Comparison of ENCODE assay signal across 8 cellular contexts in genomic region chr15:76196286-76196948, GRCh38.
DNase-seq lines count a peak whose midpoint lies in the region; ATAC-seq, FAIRE-seq and TF ChIP-seq lines count a peak whose summit lies in the region.

No MANE protein-coding gene starts in this region.

- POLR2A ChIA-PET in A549 (lab: Yijun Ruan, JAX), result interaction anchor here (0.9 to 1.5 kb wide), 4 partner anchors 11 to 140 kb away, joined by 3 to 10 read pairs (median 4); partner anchors contain the start of gene ISL2

- H3K4me3 ChIP-seq in A549, result no peak overlapping the region
- H3K4me3 ChIP-seq in HAP-1, result no peak overlapping the region
- H3K4me3 ChIP-seq in fibroblast of lung (replicated peaks in 1 of 4; ENCODE audit: control extremely low read depth in 1 of 4, insufficient read depth in 1 of 4, low read depth in 3 of 4, low read length in 4 of 4), result no peak overlapping the region
- H3K4me3 ChIP-seq in osteoblast (ENCODE audit: insufficient read depth, low read length), result no peak overlapping the region

- TF ChIP-seq RAD21 in A549 (conservative IDR thresholded peaks at IDR 0.05 in 1 of 2, IDR thresholded peaks at IDR 0.05 in 1 of 2), result no peak

- H3K9me3 ChIP-seq in A549 (no peaks in the 10 kb centered on the region), HAP-1 (no peaks in the 10 kb centered on the region), fibroblast of lung (ENCODE audit: control insufficient read depth, insufficient read depth, low read depth, low read length) (no peaks in the 10 kb centered on the region), osteoblast (ENCODE audit: low read depth, low read length) (no peaks in the 10 kb centered on the region)

- TF ChIP-seq POLR2A in A549 (IDR thresholded peaks at IDR 0.05; ENCODE audit: low read length), result no peak
- no peak for TF ChIP-seq POLR2A in GM12892 (IDR thresholded peaks at IDR 0.05; ENCODE audit: low read depth, low read length)

- H3K27me3 ChIP-seq in HAP-1 (ENCODE audit: low read depth), result no peaks in the 10 kb centered on the region
- H3K27me3 ChIP-seq in fibroblast of lung (ENCODE audit: control insufficient read depth, insufficient read depth, low read length), result peaks cover 4% of the 10 kb centered on the region
- peaks cover 8% of the 10 kb centered on the region for H3K27me3 ChIP-seq in osteoblast (ENCODE audit: insufficient read depth, low read length)

- in situ Hi-C loops in HAP-1 (cut with MboI; ENCODE audit: low sequenced_read_pairs), result loop anchor here (10.0 kb wide), 1 partner anchor 668 kb away; no protein-coding TSS in a partner anchor

- FAIRE-seq in A549 (lab: Jason Lieb, UNC) (peak; percentile 77), GM12892 (lab: Jason Lieb, UNC) (no peak)

- H2AFZ ChIP-seq in fibroblast of lung (ENCODE audit: low read length) (no peak overlapping the region), osteoblast (ENCODE audit: low read length) (no peak overlapping the region)

- DNase-seq in A549 (ENCODE audit: low read depth in 1 of 2, low spot score in 1 of 2), result peak; percentile 85 to 91
- peak; percentile 40 to 74 for DNase-seq in HAP-1 (ENCODE audit: low spot score in 2 of 2)
- peak; percentile 86 to 88 for DNase-seq in fibroblast of lung (ENCODE audit: low read depth in 2 of 2)
- DNase-seq in osteoblast (ENCODE audit: insufficient read length, low spot score, missing footprints), result peak; percentile 98
- no peak for DNase-seq in middle frontal gyrus (ENCODE audit: extremely low spot score, low spot score)
- no peak for DNase-seq in GM12892 (ENCODE audit: insufficient read length)

- H3K79me2 ChIP-seq in fibroblast of lung (ENCODE audit: control insufficient read depth, insufficient read depth, low read length), result no peaks in the 10 kb centered on the region
- H3K79me2 ChIP-seq in osteoblast (ENCODE audit: insufficient read depth, low read length), result no peaks in the 10 kb centered on the region

- H3K9ac ChIP-seq in fibroblast of lung (ENCODE audit: insufficient read depth, low read length), result no peak overlapping the region

- TF ChIP-seq CTCF in A549 (IDR thresholded peaks at IDR 0.05) (no peak), fibroblast of lung (conservative IDR thresholded peaks at IDR 0.05 in 1 of 2, IDR thresholded peaks at IDR 0.05 in 1 of 2; ENCODE audit: low read depth in 1 of 2, low read length in 2 of 2) (peak in 1 of 2 donors; percentile 1), osteoblast (IDR thresholded peaks at IDR 0.05; ENCODE audit: extremely low read depth, low read depth, low read length) (no peak)

- H3K36me3 ChIP-seq in HAP-1 (replicated peaks), result no peaks in the 10 kb centered on the region
- H3K36me3 ChIP-seq in fibroblast of lung (ENCODE audit: control insufficient read depth, insufficient read depth, low read length), result no peaks in the 10 kb centered on the region
- H3K36me3 ChIP-seq in osteoblast (ENCODE audit: insufficient read depth, low read length), result no peaks in the 10 kb centered on the region

- no peak for TF ChIP-seq EP300 in A549 (IDR thresholded peaks at IDR 0.05)

- 24% methylated on average over 7 of the region's 8 CpGs for WGBS in A549 (ENCODE audit: missing lambda C conversion rate)

- H3K4me1 ChIP-seq in A549 (peaks cover 44% of the 10 kb centered on the region), HAP-1 (peaks cover 8% of the 10 kb centered on the region), fibroblast of lung (ENCODE audit: control insufficient read depth, extremely low read depth, insufficient read depth, low read length) (peaks cover 24% of the 10 kb centered on the region), osteoblast (ENCODE audit: insufficient read depth, low read length) (peaks cover 36% of the 10 kb centered on the region)

- H3K27ac ChIP-seq in A549 (peak overlapping the region; percentile 71 to 87), fibroblast of lung (ENCODE audit: insufficient read depth, low read length) (peak overlapping the region; percentile 28), osteoblast (ENCODE audit: low read depth, low read length) (no peak overlapping the region)

- CTCF ChIA-PET in A549 (lab: Yijun Ruan, JAX), result interaction anchor here (0.7 to 4.6 kb wide), 11 partner anchors 10 to 139 kb away, joined by 3 to 26 read pairs (median 4); no protein-coding TSS in a partner anchor

- ATAC-seq in A549 (peak; percentile 65 to 82), SK-N-SH treated with all-trans-retinoic acid at 6 μM for 48 hours (peak; percentile 81), HG03439 (IDR thresholded peaks at IDR 0.05; ENCODE audit: unreplicated experiment) (no peak)

- no peaks in the 10 kb centered on the region for H4K20me1 ChIP-seq in fibroblast of lung (ENCODE audit: control insufficient read depth, extremely low read depth, insufficient read depth, low read length)
- H4K20me1 ChIP-seq in osteoblast (ENCODE audit: insufficient read depth, low read length), result no peaks in the 10 kb centered on the region

- H3K4me2 ChIP-seq in A549 (peak overlapping the region; percentile 68), fibroblast of lung (ENCODE audit: extremely low read depth, insufficient read depth, low read length) (peak overlapping the region; percentile 23), osteoblast (ENCODE audit: insufficient read depth, low read length) (peak overlapping the region; percentile 20)

TF ChIP-seq in A549, 52 proteins besides CTCF, POLR2A, EP300 and RAD21 (continues in another document):
- TF ChIP-seq GATA3 (IDR thresholded peaks at IDR 0.05; ENCODE audit: borderline replicate concordance), result peak; percentile 40; the same call in 1 of the 2 replicates
- TF ChIP-seq ZNF302 (CRISPR knock-in tag; IDR thresholded peaks at IDR 0.05), result no peak
- 0 out of 3 replicates have a peak, but pooled peaks have one; percentile 18 for TF ChIP-seq SMC3 (IDR thresholded peaks at IDR 0.05)
- TF ChIP-seq JUNB (IDR thresholded peaks at IDR 0.05), result 0 out of 2 replicates have a peak, but pooled peaks have one; percentile 20
- TF ChIP-seq USF2 (IDR thresholded peaks at IDR 0.05), result 0 out of 2 replicates have a peak, but pooled peaks have one; percentile 1
- no peak for TF ChIP-seq KDM1A (IDR thresholded peaks at IDR 0.05; ENCODE audit: low read depth)
- TF ChIP-seq RFX5 (IDR thresholded peaks at IDR 0.05), result no peak
- no peak for TF ChIP-seq NFE2L2 (conservative IDR thresholded peaks at IDR 0.05; ENCODE audit: low read length)
- peak; percentile 51; the same call in 1 of the 2 replicates for TF ChIP-seq FOSL2 (IDR thresholded peaks at IDR 0.05)
- peak; percentile 76 for TF ChIP-seq FOSL2 (CRISPR knock-in tag; IDR thresholded peaks at IDR 0.05)
- peak in 1 of 2 experiments; percentile 64; a peak in 2 of 5 replicates for TF ChIP-seq JUN (IDR thresholded peaks at IDR 0.05)
- TF ChIP-seq MAX (IDR thresholded peaks at IDR 0.05), result peak; percentile 96

TF ChIP-seq in SK-N-SH treated with all-trans-retinoic acid at 6 μM for 48 hours, 23 proteins besides CTCF, POLR2A, EP300 and RAD21:
- no peak for TF ChIP-seq ZNF70 (CRISPR knock-in tag; IDR thresholded peaks at IDR 0.05)
- no peak for TF ChIP-seq ZNF8 (CRISPR knock-in tag; IDR thresholded peaks at IDR 0.05)
- no peak for TF ChIP-seq GLIS3 (CRISPR knock-in tag; IDR thresholded peaks at IDR 0.05)
- TF ChIP-seq PATZ1 (CRISPR knock-in tag; IDR thresholded peaks at IDR 0.05; ENCODE audit: borderline replicate concordance), result peak; percentile 69; the same call in 1 of the 2 replicates

Comparison
In these comparisons a context has a peak if more than half of its experiments do, and no peak if none do; other contexts are left out.
1. DNase-seq: peak in A549 (2 of 2), HAP-1 (2 of 2), fibroblast of lung (2 of 2) and osteoblast (single experiment); none in middle frontal gyrus (single experiment) and GM12892 (single experiment).
2. Peak in every context shown above with its lines, with median percentiles within 50 percentile points of each other: H3K4me2 ChIP-seq.